ENCODE assay signal across 29 cellular contexts in the genomic region with DNA sequence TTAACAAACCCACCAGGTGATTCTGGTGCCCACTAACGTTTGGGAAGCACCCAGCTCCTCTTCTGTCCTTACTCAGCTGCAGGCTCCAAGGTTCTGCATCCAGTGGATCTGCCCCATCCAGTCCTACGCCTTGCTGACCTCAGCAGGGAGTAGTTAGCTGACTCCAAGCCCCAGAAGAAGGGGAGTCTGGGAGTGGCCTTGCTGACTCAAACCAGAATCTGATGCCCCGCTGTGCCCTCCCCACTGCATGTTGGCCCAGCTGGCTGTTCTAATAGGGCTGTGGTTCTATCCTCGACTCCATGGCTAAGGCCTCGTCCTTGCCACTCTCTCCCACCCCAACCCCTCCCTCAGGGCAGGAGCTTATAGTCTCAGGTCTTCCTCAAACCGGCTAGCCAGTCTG.
DNase-seq lines count a peak whose midpoint lies in the region; ATAC-seq and TF ChIP-seq lines count a peak whose summit lies in the region.
"Had no signal": no experiment of that assay in that cellular context is flagged by ENCODE, and none has a peak within 500 bp of the region (broad histone marks: within the 10 kb centered on the region; RNA-seq: fewer than 3 reads in every experiment).

No MANE protein-coding gene starts in this region.

- H3K4me3 ChIP-seq in HCT116 (replicated peaks in 1 of 2; ENCODE audit: low read depth in 1 of 2, low read length in 2 of 2) = no peak overlapping the region
- H3K4me3 ChIP-seq in astrocyte of the cerebellum (ENCODE audit: low read depth, low read length) = no peak overlapping the region
- H3K4me3 ChIP-seq in lower lobe of right lung = no peak overlapping the region
- H3K4me3 ChIP-seq: ascending aorta, esophagus muscularis mucosa, GM12878, Peyer's patch, prostate gland, right lobe of liver, SJCRH30, tibial artery had no signal

- TF ChIP-seq POLR2A in HCT116 (IDR thresholded peaks at IDR 0.05; ENCODE audit: borderline replicate concordance, extremely low read depth, insufficient read depth, insufficient read length) = no peak

- no peak overlapping the region for H3K4me2 ChIP-seq in HCT116 (ENCODE audit: low read length)

- H3K9me3 ChIP-seq in HCT116 (ENCODE audit: control insufficient read depth in 1 of 2, insufficient read depth in 1 of 2, low read depth in 1 of 2, low read length in 2 of 2) = no peaks in the 10 kb centered on the region
- H3K9me3 ChIP-seq in lower lobe of right lung = no peaks in the 10 kb centered on the region
- H3K9me3 ChIP-seq: ascending aorta, esophagus muscularis mucosa, Peyer's patch, prostate gland, right lobe of liver, SJCRH30, tibial artery had no signal

- H3K27ac ChIP-seq in HCT116 (ENCODE audit: low read depth, low read length) = no peak overlapping the region
- H3K27ac ChIP-seq in lower lobe of right lung = no peak overlapping the region
- H3K27ac ChIP-seq: ascending aorta, esophagus muscularis mucosa, Peyer's patch, prostate gland, right lobe of liver, SJCRH30, tibial artery had no signal

- RAD21 ChIA-PET in HCT116 (lab: Charles Lee; ENCODE audit: low non-redundant PET in 1 of 2, low total read pairs in 2 of 2, uncharacterized antibody in 2 of 2, unreplicated experiment in 2 of 2) = no interaction called here

- ATAC-seq in HCT116 (peak; percentile 68; the same call in 1 of the 2 replicates), HG02981 (IDR thresholded peaks at IDR 0.05; ENCODE audit: unreplicated experiment) (no peak), lower lobe of right lung (no peak)
- ATAC-seq: GM12878; naive thymus-derived CD4-positive, alpha-beta T cell had no signal

- no peak overlapping the region for H3K9ac ChIP-seq in HCT116 (ENCODE audit: low read length)

- POLR2A ChIA-PET in HCT116 (lab: Charles Lee) = no interaction called here

- intact Hi-C loops in HCT116 (cut with micrococcal nuclease) = no loop called here
- intact Hi-C loops in lower lobe of right lung (cut with DNase I) = no loop called here

- in situ Hi-C loops in astrocyte of the cerebellum (cut with HindIII; ENCODE audit: low sequenced_read_pairs) = no loop called here

- H3K4me1 ChIP-seq in HCT116 (ENCODE audit: control insufficient read depth in 1 of 2, insufficient read depth in 2 of 2, low read length in 2 of 2) (peaks cover 0 to 17% of the 10 kb centered on the region in 2 experiments; a peak in 2 of 4 replicates), lower lobe of right lung (no peaks in the 10 kb centered on the region)
- H3K4me1 ChIP-seq: ascending aorta, Peyer's patch, prostate gland, right lobe of liver, SJCRH30, tibial artery had no signal

- no peaks in the 10 kb centered on the region for H3K36me3 ChIP-seq in HCT116 (ENCODE audit: control insufficient read depth in 1 of 2, insufficient read depth in 2 of 2, low read length in 2 of 2)
- H3K36me3 ChIP-seq in lower lobe of right lung = no peaks in the 10 kb centered on the region
- H3K36me3 ChIP-seq: ascending aorta, esophagus muscularis mucosa, Peyer's patch, prostate gland, right lobe of liver, SJCRH30 had no signal

- BruUV-seq in HCT116 (replicated peaks; lab: Mats Ljungman, UMichigan) = no TSS peak

- H3K79me2 ChIP-seq in HCT116 (ENCODE audit: insufficient read depth, low read length) = no peaks in the 10 kb centered on the region

- H3K9me2 ChIP-seq in HCT116 (ENCODE audit: insufficient read depth) = no peaks in the 10 kb centered on the region

- no peak overlapping the region for H2AFZ ChIP-seq in HCT116 (ENCODE audit: low read depth, low read length, poor library complexity, severe bottlenecking)

- CTCF ChIA-PET in HCT116 (lab: Charles Lee) = no interaction called here

- TF ChIP-seq CTCF in HCT116 (IDR thresholded peaks at IDR 0.05 in 2 of 3, conservative IDR thresholded peaks at IDR 0.05 in 1 of 3; ENCODE audit: borderline replicate concordance in 1 of 3, insufficient read depth in 1 of 3, low read depth in 2 of 3, low read length in 2 of 3) (no peak), astrocyte of the cerebellum (IDR thresholded peaks at IDR 0.05; ENCODE audit: low read depth, low read length, missing control alignments) (no peak), lower lobe of right lung (IDR thresholded peaks at IDR 0.05) (no peak)

- H3K27me3 ChIP-seq in HCT116 (ENCODE audit: insufficient read depth, low read length) = no peaks in the 10 kb centered on the region
- H3K27me3 ChIP-seq in lower lobe of right lung (ENCODE audit: low read depth) = no peaks in the 10 kb centered on the region
- H3K27me3 ChIP-seq: ascending aorta, esophagus muscularis mucosa, Peyer's patch, right lobe of liver, SJCRH30, tibial artery had no signal

- H4K20me1 ChIP-seq in HCT116 (ENCODE audit: insufficient read depth) = no peaks in the 10 kb centered on the region

- DNase-seq in HCT116 (ENCODE audit: low read depth, low spot score) = no peak
- peak; percentile 2 for DNase-seq in NCI-H146 treated with DMSO at 0.1 percent for 48 hours (lab: John Stamatoyannopoulos, UW; ENCODE audit: unreplicated experiment)
- peak; percentile 60 for DNase-seq in astrocyte of the cerebellum (ENCODE audit: low read depth)
- DNase-seq in myocyte (ENCODE audit: low read depth) = peak; percentile 30
- DNase-seq in DMS79 treated with DMSO at 0.1 percent for 48 hours (lab: John Stamatoyannopoulos, UW) = no peak
- DNase-seq in lower lobe of right lung = no peak
- DNase-seq: activated effector memory CD4-positive, alpha-beta T cell treated with anti-CD3 and anti-CD28 coated beads, Interleukin-2, amount 50 U/mL, for 16 hours; activated naive CD8-positive, alpha-beta T cell treated with anti-CD3 and anti-CD28 coated beads, Interleukin-2, amount 10 ng/mL, durations not matched to agents 7 days and 5 days; activated T-cell treated with anti-CD3 and anti-CD28 coated beads, Interleukin-2, amount 50 U/mL, for 24 hours; dermis blood vessel endothelial cell; DMS 273 treated with DMSO at 0.1 percent for 48 hours; endodermal cell; kidney glomerular epithelial cell; midbrain; naive thymus-derived CD4-positive, alpha-beta T cell; NCI-H1092 treated with DMSO at 0.1 percent for 48 hours; NCI-H1930; NCI-H526 treated with DMSO at 0.1 percent for 48 hours; Peyer's patch; right lobe of liver; SJCRH30; stimulated activated CD4-positive, alpha-beta T cell treated with anti-CD3 and anti-CD28 coated beads, Interleukin-2, amount 100 ng/mL, for 48 hours; T-helper 1 cell; tibial artery had no signal

- TF ChIP-seq RAD21 in HCT116 (IDR thresholded peaks at IDR 0.05; ENCODE audit: low read depth) = no peak

TF ChIP-seq in HCT116, 20 proteins besides CTCF, POLR2A, EP300 and RAD21:
- TF ChIP-seq JUND (IDR thresholded peaks at IDR 0.05) (no peak), ELF1 (IDR thresholded peaks at IDR 0.05; ENCODE audit: borderline replicate concordance, low read depth) (no peak), YY1 (IDR thresholded peaks at IDR 0.05; ENCODE audit: extremely low read depth, insufficient replicate concordance, low read depth, low read length) (no peak), CEBPB (IDR thresholded peaks at IDR 0.05; ENCODE audit: low read depth) (no peak), ZNF274 (IDR thresholded peaks at IDR 0.05; ENCODE audit: low read depth, low read length) (no peak), POLR2AphosphoS5 (IDR thresholded peaks at IDR 0.05; ENCODE audit: low read depth, low read length) (no peak), EZH2 (IDR thresholded peaks at IDR 0.05) (no peak), EGR1 (IDR thresholded peaks at IDR 0.05; ENCODE audit: low read depth) (no peak), FOSL1 (IDR thresholded peaks at IDR 0.05; ENCODE audit: low read depth) (no peak), CBX3 (IDR thresholded peaks at IDR 0.05; ENCODE audit: low read depth) (no peak), ZFX (IDR thresholded peaks at IDR 0.05) (no peak), EZH2phosphoT487 (IDR thresholded peaks at IDR 0.05; ENCODE audit: borderline replicate concordance) (no peak), SRF (IDR thresholded peaks at IDR 0.05; ENCODE audit: low read depth) (no peak)
- TF ChIP-seq, protein P1, sequence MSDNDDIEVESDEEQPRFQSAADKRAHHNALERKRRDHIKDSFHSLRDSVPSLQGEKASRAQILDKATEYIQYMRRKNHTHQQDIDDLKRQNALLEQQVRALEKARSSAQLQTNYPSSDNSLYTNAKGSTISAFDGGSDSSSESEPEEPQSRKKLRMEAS (IDR thresholded peaks at IDR 0.05) = no peak

Comparison
In these comparisons a context has a peak if more than half of its experiments do, and no peak if none do; other contexts are left out.
1. DNase-seq: peak in NCI-H146 treated with DMSO at 0.1 percent for 48 hours (single experiment), astrocyte of the cerebellum (single experiment) and myocyte (single experiment); none in HCT116 (single experiment), DMS79 treated with DMSO at 0.1 percent for 48 hours (single experiment) and lower lobe of right lung (single experiment).